ENCODE assay signal across 1 cellular context in genomic region chr1:153860285-153860684, GRCh38.
A peak's percentile ranks its signal among the peaks of the same experiment; 100 is the strongest.
TF ChIP-seq lines count a peak whose summit lies in the region.

No MANE protein-coding gene starts in this region.

TF ChIP-seq in HepG2, 621 proteins besides CTCF, POLR2A, EP300 and RAD21 (continued from another document and continues in another):
- TF ChIP-seq ARID4A (CRISPR knock-in tag; IDR thresholded peaks at IDR 0.05; ENCODE audit: borderline replicate concordance) (no peak), ZNF770 (CRISPR knock-in tag; IDR thresholded peaks at IDR 0.05) (peak; percentile 70), POGK (CRISPR knock-in tag; conservative IDR thresholded peaks at IDR 0.05) (no peak), ZNF431 (CRISPR knock-in tag; IDR thresholded peaks at IDR 0.05; ENCODE audit: borderline replicate concordance, low read depth) (no peak), CCDC6 (CRISPR knock-in tag; IDR thresholded peaks at IDR 0.05) (no peak), NKX3-1 (CRISPR knock-in tag; IDR thresholded peaks at IDR 0.05) (no peak), ZNF367 (CRISPR knock-in tag; IDR thresholded peaks at IDR 0.05; ENCODE audit: borderline replicate concordance) (no peak), MATR3 (CRISPR knock-in tag; IDR thresholded peaks at IDR 0.05) (no peak), SAP130 (CRISPR knock-in tag; IDR thresholded peaks at IDR 0.05; ENCODE audit: low read depth) (peak; percentile 17; the same call in 1 of the 2 replicates), PHF20 (CRISPR knock-in tag; IDR thresholded peaks at IDR 0.05) (no peak), HNF4A (CRISPR knock-in tag; IDR thresholded peaks at IDR 0.05) (peak; percentile 50), SOX13 (IDR thresholded peaks at IDR 0.05) (no peak), SOX13 (CRISPR knock-in tag; conservative IDR thresholded peaks at IDR 0.05 in 1 of 2, IDR thresholded peaks at IDR 0.05 in 1 of 2) (peak in 1 of 2 experiments; percentile 7; a peak in 1 of 4 replicates), ZNF792 (CRISPR knock-in tag; IDR thresholded peaks at IDR 0.05) (no peak), RXRA (CRISPR knock-in tag; IDR thresholded peaks at IDR 0.05) (peak; percentile 25; the same call in 1 of the 2 replicates), GATAD2A (CRISPR knock-in tag; IDR thresholded peaks at IDR 0.05) (peak; percentile 46; the same call in 1 of the 2 replicates), MAFK (conservative IDR thresholded peaks at IDR 0.05 in 1 of 2, IDR thresholded peaks at IDR 0.05 in 1 of 2; ENCODE audit: low read length in 2 of 2) (no peak), HOMEZ (CRISPR knock-in tag; IDR thresholded peaks at IDR 0.05; ENCODE audit: low read depth) (peak; percentile 20; the same call in 1 of the 2 replicates), ZNF337 (CRISPR knock-in tag; IDR thresholded peaks at IDR 0.05; ENCODE audit: borderline replicate concordance, low read depth) (no peak), CBX5 (CRISPR knock-in tag; IDR thresholded peaks at IDR 0.05; ENCODE audit: borderline replicate concordance) (no peak), TEAD3 (CRISPR knock-in tag; optimal IDR thresholded peaks at IDR 0.05; ENCODE audit: borderline replicate concordance) (no peak), SETDB1 (CRISPR knock-in tag; IDR thresholded peaks at IDR 0.05; ENCODE audit: borderline replicate concordance) (no peak), CBFB (CRISPR knock-in tag; IDR thresholded peaks at IDR 0.05) (no peak), ZBTB34 (CRISPR knock-in tag; IDR thresholded peaks at IDR 0.05) (no peak), ARHGAP35 (CRISPR knock-in tag; IDR thresholded peaks at IDR 0.05; ENCODE audit: borderline replicate concordance) (no peak), EHMT2 (IDR thresholded peaks at IDR 0.05; ENCODE audit: borderline replicate concordance, low read depth, low read length) (no peak), DR1 (CRISPR knock-in tag; IDR thresholded peaks at IDR 0.05) (no peak), SOX6 (IDR thresholded peaks at IDR 0.05) (no peak), SOX6 (CRISPR knock-in tag; IDR thresholded peaks at IDR 0.05) (peak; percentile 42), ATF7-NPFF (CRISPR knock-in tag; IDR thresholded peaks at IDR 0.05; ENCODE audit: low read depth) (no peak), ZNF7 (CRISPR knock-in tag; IDR thresholded peaks at IDR 0.05) (peak; percentile 82), ZMYM3 (CRISPR knock-in tag; IDR thresholded peaks at IDR 0.05) (peak; percentile 74), ZNF788 (CRISPR knock-in tag; IDR thresholded peaks at IDR 0.05; ENCODE audit: borderline replicate concordance) (0 out of 2 replicates have a peak, but pooled peaks have one; percentile 24), ZNF205 (CRISPR knock-in tag; IDR thresholded peaks at IDR 0.05) (no peak), ZNF460 (CRISPR knock-in tag; IDR thresholded peaks at IDR 0.05; ENCODE audit: borderline replicate concordance) (peak; percentile 91), ZNF83 (CRISPR knock-in tag; IDR thresholded peaks at IDR 0.05; ENCODE audit: borderline replicate concordance) (no peak), IRX3 (CRISPR knock-in tag; IDR thresholded peaks at IDR 0.05; ENCODE audit: borderline replicate concordance, low read depth) (no peak), CERS6 (CRISPR knock-in tag; IDR thresholded peaks at IDR 0.05) (no peak), ZNF121 (CRISPR knock-in tag; IDR thresholded peaks at IDR 0.05) (peak; percentile 95), ZNF34 (CRISPR knock-in tag; IDR thresholded peaks at IDR 0.05; ENCODE audit: borderline replicate concordance) (no peak), PHB2 (IDR thresholded peaks at IDR 0.05; ENCODE audit: partially characterized antibody) (no peak), ZNF850 (CRISPR knock-in tag; conservative IDR thresholded peaks at IDR 0.05) (no peak), ZBTB43 (CRISPR knock-in tag; conservative IDR thresholded peaks at IDR 0.05) (no peak), ZNF652 (CRISPR knock-in tag; IDR thresholded peaks at IDR 0.05; ENCODE audit: borderline replicate concordance, low read depth) (no peak), MEF2D (CRISPR knock-in tag; IDR thresholded peaks at IDR 0.05) (no peak), ZC3H4 (CRISPR knock-in tag; IDR thresholded peaks at IDR 0.05; ENCODE audit: borderline replicate concordance) (no peak), HMGXB4 (CRISPR knock-in tag; IDR thresholded peaks at IDR 0.05; ENCODE audit: borderline replicate concordance in 1 of 2, low read depth in 1 of 2) (no peak), SPEN (CRISPR knock-in tag; IDR thresholded peaks at IDR 0.05; ENCODE audit: low read depth) (no peak), ESRRA (CRISPR knock-in tag; IDR thresholded peaks at IDR 0.05; ENCODE audit: low read depth) (no peak), POGZ (CRISPR knock-in tag; IDR thresholded peaks at IDR 0.05) (peak; percentile 72), ZNF816 (CRISPR knock-in tag; IDR thresholded peaks at IDR 0.05; ENCODE audit: borderline replicate concordance) (no peak), HBP1 (CRISPR knock-in tag; IDR thresholded peaks at IDR 0.05; ENCODE audit: low read depth) (no peak)
